Comparison of ENCODE assay signal across 15 cellular contexts in genomic region chr6:135161996-135162395, GRCh38. TPM values are rescaled to one million over a fixed set of nuclear protein-coding genes. Genes with fewer than 3 reads are reported as not detected.
DNase-seq lines count a peak whose midpoint lies in the region; ATAC-seq, FAIRE-seq and TF ChIP-seq lines count a peak whose summit lies in the region.
"Had no signal": no experiment of that assay in that cellular context is flagged by ENCODE, and none has a peak within 500 bp of the region (broad histone marks: within the 10 kb centered on the region; RNA-seq: fewer than 3 reads in every experiment).

No MANE protein-coding gene starts in this region.

- H2BK120ac ChIP-seq in H1 (replicated peaks; ENCODE audit: low read depth, low read length): no peak overlapping the region

- peak overlapping the region; percentile 94 for H3K27ac Mint-ChIP-seq in activated CD4-positive, alpha-beta T cell treated with anti-CD3 and anti-CD28 coated beads for 36 hours
- H3K27ac Mint-ChIP-seq: mesothelial cell of epicardium had no signal

- H3K4me2 ChIP-seq in Loucy (ENCODE audit: low read depth, low read length, poor library complexity, severe bottlenecking): peak overlapping the region; percentile 40
- H3K4me2 ChIP-seq in H1 (ENCODE audit: insufficient read depth in 1 of 2, low read depth in 2 of 2, low read length in 2 of 2): no peak overlapping the region
- H3K4me2 ChIP-seq: BLaER1, smooth muscle cell had no signal

- H3K18ac ChIP-seq in H1 (ENCODE audit: extremely low read depth, low read length): no peak overlapping the region

- peak; percentile 43 for ATAC-seq in activated CD4-positive, alpha-beta T cell treated with anti-CD3 and anti-CD28 coated beads for 36 hours
- ATAC-seq in GM18511 (IDR thresholded peaks at IDR 0.05; ENCODE audit: unreplicated experiment) (peak; percentile 36), omental fat pad (ENCODE audit: low FRiP score) (no peak)
- ATAC-seq: left colon had no signal

- H3K27me3 ChIP-seq in Loucy (ENCODE audit: insufficient read depth, low read length, poor library complexity, severe bottlenecking) (no peaks in the 10 kb centered on the region), H1 (replicated peaks in 1 of 4; ENCODE audit: control insufficient read depth in 3 of 4, extremely low read depth in 1 of 4, insufficient read depth in 3 of 4, low read length in 3 of 4) (no peaks in the 10 kb centered on the region)
- H3K27me3 ChIP-seq: BLaER1 had no signal

- no peaks in the 10 kb centered on the region for H3F3A ChIP-seq in Loucy (ENCODE audit: low read depth)

- H3K4me1 ChIP-seq in Loucy (ENCODE audit: insufficient read depth, low read length, poor library complexity, severe bottlenecking) (peaks cover 41% of the 10 kb centered on the region), H1 (replicated peaks in 1 of 4; ENCODE audit: control insufficient read depth in 3 of 4, insufficient read depth in 4 of 4, low read length in 3 of 4) (0 out of 7 replicates have a peak, but pooled peaks cover 0 to 2% (median 0%) of the 10 kb centered on the region in 4 experiments)

- CTCF ChIA-PET in activated CD4-positive, alpha-beta T cell treated with anti-CD3 and anti-CD28 coated beads for 36 hours (lab: Charles Lee): interaction anchor here (0.8 to 2.3 kb wide), 11 partner anchors 9 to 107 kb away, joined by 3 to 15 read pairs (median 5); partner anchors contain the start of gene HBS1L
- CTCF ChIA-PET in H1 (lab: Charles Lee; ENCODE audit: partially characterized antibody): interaction anchor here (0.7 to 5.6 kb wide), 28 partner anchors 10 to 289 kb away, joined by 3 to 38 read pairs (median 4); no protein-coding TSS in a partner anchor

- TF ChIP-seq CTCF in Loucy (conservative IDR thresholded peaks at IDR 0.05; ENCODE audit: low read length) (no peak), H1 (IDR thresholded peaks at IDR 0.05; ENCODE audit: control extremely low read depth in 1 of 3, insufficient read depth in 1 of 3, low read depth in 1 of 3, low read length in 3 of 3) (no peak), omental fat pad (IDR thresholded peaks at IDR 0.05) (no peak)

- no peak overlapping the region for H4K91ac ChIP-seq in H1 (replicated peaks; ENCODE audit: insufficient read length, low read length)

- H3K9me3 ChIP-seq in Loucy (ENCODE audit: insufficient read depth, low read depth, low read length) (no peaks in the 10 kb centered on the region), H1 (ENCODE audit: insufficient read depth in 2 of 2, low read depth in 1 of 2, low read length in 1 of 2) (no peaks in the 10 kb centered on the region)
- H3K9me3 ChIP-seq: BLaER1 had no signal

- no peaks in the 10 kb centered on the region for H3K9me2 ChIP-seq in Loucy (replicated peaks; ENCODE audit: low read depth, low read length)

- POLR2A ChIA-PET in activated CD4-positive, alpha-beta T cell treated with anti-CD3 and anti-CD28 coated beads for 36 hours (lab: Charles Lee): no interaction called here
- POLR2A ChIA-PET in H1 (lab: Charles Lee; ENCODE audit: partially characterized antibody): interaction anchor here (1.0 kb wide), 1 partner anchor 17 kb away, joined by 3 read pairs; no protein-coding TSS in a partner anchor

- H3K36me3 ChIP-seq in Loucy (ENCODE audit: insufficient read depth, low read length) (no peaks in the 10 kb centered on the region), H1 (ENCODE audit: control insufficient read depth in 2 of 4, insufficient read depth in 4 of 4, low read length in 3 of 4) (no peaks in the 10 kb centered on the region)
- H3K36me3 ChIP-seq: BLaER1 had no signal

- no peak overlapping the region for H3K56ac ChIP-seq in H1 (replicated peaks; ENCODE audit: insufficient read length, low read depth, low read length)

- no peak for TF ChIP-seq EP300 in H1 (IDR thresholded peaks at IDR 0.05; ENCODE audit: borderline replicate concordance in 1 of 2, low read depth in 2 of 2, low read length in 2 of 2)

- no peak overlapping the region for H3K23ac ChIP-seq in H1 (ENCODE audit: insufficient read length)

- no peak overlapping the region for H4K8ac ChIP-seq in H1 (ENCODE audit: extremely low read depth, insufficient read depth, low read length)

- H3K9me3 Mint-ChIP-seq in activated CD4-positive, alpha-beta T cell treated with anti-CD3 and anti-CD28 coated beads for 36 hours (ENCODE audit: low read depth): no peaks in the 10 kb centered on the region
- H3K9me3 Mint-ChIP-seq: mesothelial cell of epicardium had no signal

- H3K23me2 ChIP-seq in H1 (ENCODE audit: low read depth, low read length): no peaks in the 10 kb centered on the region

- no peaks in the 10 kb centered on the region for H3K79me1 ChIP-seq in H1 (ENCODE audit: low read depth, low read length)

- no peak overlapping the region for H3K4ac ChIP-seq in H1 (replicated peaks; ENCODE audit: insufficient read length, low read depth, low read length)

- no peak overlapping the region for H2BK15ac ChIP-seq in H1 (ENCODE audit: low read length)

- no peak overlapping the region for H2BK12ac ChIP-seq in H1 (ENCODE audit: low read depth, low read length)

- H3K4me3 Mint-ChIP-seq in activated CD4-positive, alpha-beta T cell treated with anti-CD3 and anti-CD28 coated beads for 36 hours: peak overlapping the region; percentile 28
- H3K4me3 Mint-ChIP-seq: mesothelial cell of epicardium had no signal

- no peak overlapping the region for H2BK5ac ChIP-seq in H1 (ENCODE audit: low read depth, low read length)

- peak; percentile 26 for DNase-seq in activated CD4-positive, alpha-beta T cell treated with anti-CD3 and anti-CD28 coated beads for 36 hours
- DNase-seq in activated CD4-positive, alpha-beta T cell treated with anti-CD3 and anti-CD28 coated beads for 1 hour: no peak
- DNase-seq in H1 (ENCODE audit: low read depth in 1 of 2, low spot score in 2 of 2): no peak
- no peak for DNase-seq in omental fat pad (ENCODE audit: low spot score)
- DNase-seq in posterior cingulate gyrus: no peak
- no peak for DNase-seq in DMS 273 treated with DMSO at 0.1 percent for 48 hours (lab: John Stamatoyannopoulos, UW)
- DNase-seq: activated effector memory CD4-positive, alpha-beta T cell treated with Interleukin-2 at 50 U/mL for 16 hours; cerebellar nuclear complex had no signal

- H4K5ac ChIP-seq in H1 (ENCODE audit: insufficient read length, low read depth, low read length): no peak overlapping the region

- H3K4me3 ChIP-seq in Loucy (ENCODE audit: low read length, poor library complexity, severe bottlenecking) (no peak overlapping the region), H1 (ENCODE audit: extremely low read depth in 1 of 4, insufficient read depth in 2 of 4, low read depth in 3 of 4, low read length in 4 of 4) (no peak overlapping the region)
- H3K4me3 ChIP-seq: BLaER1, smooth muscle cell had no signal

- H3K79me2 ChIP-seq in Loucy (ENCODE audit: insufficient read depth, low read length) (no peaks in the 10 kb centered on the region), H1 (ENCODE audit: control insufficient read depth in 1 of 2, insufficient read depth in 2 of 2, low read length in 2 of 2) (no peaks in the 10 kb centered on the region)

- no peak overlapping the region for H3K14ac ChIP-seq in H1 (ENCODE audit: insufficient read length)

- H3K27ac ChIP-seq in H1 (ENCODE audit: low read depth, low read length): no peak overlapping the region
- H3K27ac ChIP-seq: BLaER1 had no signal

- H2BK20ac ChIP-seq in H1 (ENCODE audit: low read length): no peak overlapping the region

- no peaks in the 10 kb centered on the region for H3K27me3 Mint-ChIP-seq in activated CD4-positive, alpha-beta T cell treated with anti-CD3 and anti-CD28 coated beads for 36 hours

- no peaks in the 10 kb centered on the region for H4K20me1 ChIP-seq in Loucy (ENCODE audit: insufficient read depth, low read length, poor library complexity, severe bottlenecking)
- no peaks in the 10 kb centered on the region for H4K20me1 ChIP-seq in H1 (replicated peaks in 1 of 2; ENCODE audit: control insufficient read depth in 1 of 2, insufficient read depth in 2 of 2, low read length in 2 of 2)
- H4K20me1 ChIP-seq: BLaER1 had no signal

- WGBS in H1 (ENCODE audit: extremely low coverage in 1 of 2, insufficient coverage in 1 of 2, insufficient read length in 1 of 2, insufficient replicate concordance in 2 of 2, low coverage in 1 of 2, low lambda C conversion rate in 2 of 2, missing lambda C conversion rate in 1 of 2), 2 experiments: 100% methylated on average over 1 of the region's 1 CpG; no CpG with 5 or more reads in 1 of the 2 experiments

- H2AFZ ChIP-seq in Loucy (ENCODE audit: low read length) (peak overlapping the region; percentile 20; the same call in 1 of the 2 replicates), H1 (ENCODE audit: low read length) (peak overlapping the region; percentile 18; the same call in 1 of the 2 replicates)

- H3K9ac ChIP-seq in Loucy (ENCODE audit: low read depth, low read length, poor library complexity, severe bottlenecking) (no peak overlapping the region), H1 (replicated peaks in 1 of 4; ENCODE audit: extremely low read depth in 1 of 4, low read depth in 3 of 4, low read length in 3 of 4) (no peak overlapping the region)
- H3K9ac ChIP-seq: BLaER1 had no signal

- intact Hi-C loops in activated CD4-positive, alpha-beta T cell treated with anti-CD3 and anti-CD28 coated beads for 36 hours (cut with DNase I, micrococcal nuclease): loop anchor here (1.0 kb wide), 5 partner anchors 8 to 132 kb away; no protein-coding TSS in a partner anchor
- intact Hi-C loops in posterior cingulate gyrus (cut with DNase I): no loop called here

- peaks cover 67% of the 10 kb centered on the region for H3K4me1 Mint-ChIP-seq in activated CD4-positive, alpha-beta T cell treated with anti-CD3 and anti-CD28 coated beads for 36 hours
- H3K4me1 Mint-ChIP-seq: mesothelial cell of epicardium had no signal

- no peaks in the 10 kb centered on the region for H3K36me3 Mint-ChIP-seq in activated CD4-positive, alpha-beta T cell treated with anti-CD3 and anti-CD28 coated beads for 36 hours (ENCODE audit: low read depth)
- H3K36me3 Mint-ChIP-seq: mesothelial cell of epicardium had no signal

- TF ChIP-seq RAD21 in H1 (IDR thresholded peaks at IDR 0.05 in 1 of 2, conservative IDR thresholded peaks at IDR 0.05 in 1 of 2; ENCODE audit: low read depth in 2 of 2, low read length in 2 of 2): no peak

- no peak for FAIRE-seq in H1 (lab: Jason Lieb, UNC)
- FAIRE-seq: astrocyte had no signal

- H2AK5ac ChIP-seq in H1 (ENCODE audit: low read depth, low read length): no peak overlapping the region

- no peak for TF ChIP-seq POLR2A in H1 (IDR thresholded peaks at IDR 0.05; ENCODE audit: control extremely low read depth in 1 of 2, low read depth in 2 of 2, low read length in 2 of 2)

RNA-seq across cellular contexts. Expression of gene MYB, which starts 19.1 kb away (rescaled TPM):
- 10 to 100 TPM; 29.2 to 35.9 TPM for total RNA-seq in activated CD4-positive, alpha-beta T cell treated with anti-CD3 and anti-CD28 coated beads for 36 hours
- total RNA-seq in H1 (2021; fragmentation: NEBNext Ultra II Directional; extraction: Animal tissue kit (Norgen Biotek cat#: 25700)): 7.6 and 9.2 TPM in 2 replicates
- polyA plus RNA-seq in H1 (2011; rRNA removed): 4.0 TPM in 2 replicates
- polyA plus RNA-seq in H1 (2011; cell fraction: cytosol; rRNA removed): 3.6 TPM
- 5.0 TPM for polyA plus RNA-seq in H1 (2011; cell fraction: nucleus; rRNA removed)
- polyA plus RNA-seq in H1 (2012, experiment 1 of 2): 4.9 to 7.6 TPM (median 7.0 TPM) in 4 replicates
- polyA plus RNA-seq in H1 (2012, experiment 2 of 2): 0.24 TPM
- 2.8 TPM for polyA plus RNA-seq in H1 (2013, experiment 1 of 2)
- polyA plus RNA-seq in H1 (2013, experiment 2 of 2): 3.0 TPM
- polyA minus RNA-seq in H1 (2011; rRNA and poly(A)+ RNA removed): 7.8 and 8.9 TPM in 2 replicates
- polyA minus RNA-seq in H1 (2011; cell fraction: cytosol; rRNA and poly(A)+ RNA removed): 6.2 TPM
- 24.7 TPM for polyA minus RNA-seq in H1 (2011; cell fraction: nucleus; rRNA and poly(A)+ RNA removed)
- under 1 TPM in 3 of 4 donors, not detected in 1; 0.50 to 0.96 (median 0.56) TPM for total RNA-seq in omental fat pad
- total RNA-seq: astrocyte had no signal
